8 cellular contexts compared by ENCODE assay signal in genomic region chr22:50185384-50186087, GRCh38. TPM values are rescaled to one million over a fixed set of nuclear protein-coding genes. Genes with fewer than 3 reads are reported as not detected.
A peak's percentile ranks its signal among the peaks of the same experiment; 100 is the strongest.
DNase-seq lines count a peak whose midpoint lies in the region; ATAC-seq and TF ChIP-seq lines count a peak whose summit lies in the region.

Gene TRABD, plus strand, starts transcription at chr22:50185913. Its CDS starts 7,148 bp downstream, at chr22:50193061.

- peak within 1 kb of the TSS; percentile 72 for H3K4me3 ChIP-seq in fibroblast of the aortic adventitia (ENCODE audit: low read depth, low read length)

- no peaks in the 10 kb centered on the region for H3K27me3 Mint-ChIP-seq in nephron (ENCODE audit: low read depth)

- no peaks in the 10 kb centered on the region for H3K9me3 Mint-ChIP-seq in nephron

- TF ChIP-seq CTCF in fibroblast of the aortic adventitia (IDR thresholded peaks at IDR 0.05; ENCODE audit: insufficient read depth, low read length) (no peak), nephron (IDR thresholded peaks at IDR 0.05; ENCODE audit: unreplicated experiment in 3 of 3) (no peak)

- peak; percentile 52 for ATAC-seq in GM18511 (IDR thresholded peaks at IDR 0.05; ENCODE audit: unreplicated experiment)

- no peaks in the 10 kb centered on the region for H3K36me3 Mint-ChIP-seq in nephron (ENCODE audit: low read depth)

- peaks cover 10% of the 10 kb centered on the region for H3K4me1 Mint-ChIP-seq in nephron

- peak; percentile 88 for DNase-seq in 8988T
- peak; percentile 99 for DNase-seq in HuH-7.5 (ENCODE audit: low spot score)
- peak; percentile 53 for DNase-seq in SHP77 treated with DMSO at 0.1 percent for 48 hours (lab: John Stamatoyannopoulos, UW)
- DNase-seq in activated effector memory CD4-positive, alpha-beta T cell treated with anti-CD3 and anti-CD28 coated beads, Interleukin-2, amount 50 U/mL, for 16 hours: peak; percentile 96
- DNase-seq in fibroblast of the aortic adventitia (ENCODE audit: low read depth): peak; percentile 82
- DNase-seq in stimulated activated naive CD4-positive, alpha-beta T cell (lab: John Stamatoyannopoulos, UW): peak; percentile 75 to 89 (median 82)

- H3K27ac Mint-ChIP-seq in nephron: peak within 1 kb of the TSS; percentile 80 to 89 (median 83)

- peak within 1 kb of the TSS; percentile 95 to 98 (median 96) for H3K4me3 Mint-ChIP-seq in nephron

RNA-seq across cellular contexts. Expression of gene TRABD, which starts in this region (rescaled TPM):
- total RNA-seq in fibroblast of the aortic adventitia (ENCODE audit: low replicate concordance): 15.5 and 16.8 TPM in 2 replicates

Comparison
In these comparisons a context has a peak if more than half of its experiments do, and no peak if none do; other contexts are left out.
1. Peak in every context shown above with its lines: DNase-seq, ATAC-seq and H3K4me3 ChIP-seq.